21 cellular contexts compared by ENCODE assay signal in the genomic region with DNA sequence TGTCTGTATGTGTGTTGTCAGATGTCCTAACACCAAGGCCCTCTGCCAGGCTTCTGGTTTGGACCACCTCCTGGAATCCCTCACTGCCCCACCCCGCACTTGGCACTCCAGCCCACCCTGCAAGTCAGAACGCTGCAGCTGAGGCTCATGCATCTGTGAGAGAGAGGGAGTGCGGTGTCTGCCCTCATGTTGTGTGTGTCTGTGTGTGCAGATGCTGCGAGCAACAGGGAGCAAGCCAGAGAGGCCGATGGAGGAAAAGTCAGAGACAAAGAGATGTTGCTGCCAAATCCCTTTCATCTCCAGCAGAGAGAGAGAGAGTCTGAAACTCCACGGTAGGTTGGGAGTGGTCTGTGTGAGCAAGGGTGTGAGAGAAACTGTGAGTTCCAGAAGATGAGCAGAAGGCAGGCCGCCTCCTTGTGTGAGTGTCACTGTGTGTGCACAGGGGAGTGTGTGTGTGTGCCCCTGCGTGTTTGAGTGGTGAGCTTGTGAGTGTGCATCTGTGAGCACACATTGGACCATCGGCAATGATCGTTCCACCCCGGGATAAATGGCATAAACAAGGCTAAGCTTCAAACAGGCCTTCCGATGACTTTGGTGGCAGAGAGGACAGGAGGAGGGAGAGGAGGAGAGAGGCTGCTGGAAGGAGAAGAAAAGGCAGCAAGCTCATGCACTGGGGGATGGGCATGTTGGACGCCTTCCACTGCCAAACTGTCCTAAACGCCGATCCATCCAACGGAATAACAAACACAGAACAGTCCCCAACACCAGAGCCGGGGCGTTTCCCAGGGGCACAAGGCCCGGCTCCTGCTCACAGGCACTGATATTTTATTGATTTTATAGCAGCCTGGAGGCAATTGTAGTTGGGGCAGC.
DNase-seq lines count a peak whose midpoint lies in the region; ATAC-seq and TF ChIP-seq lines count a peak whose summit lies in the region.
"Had no signal": no experiment of that assay in that cellular context is flagged by ENCODE, and none has a peak within 500 bp of the region (broad histone marks: within the 10 kb centered on the region; RNA-seq: fewer than 3 reads in every experiment).

No MANE protein-coding gene starts in this region.

- H3K9me3 Mint-ChIP-seq in brain: peaks cover 0 to 3% (median 0%) of the 10 kb centered on the region in 5 experiments
- no peaks in the 10 kb centered on the region for H3K9me3 Mint-ChIP-seq in activated CD8-positive, alpha-beta memory T cell treated with anti-CD3 and anti-CD28 coated beads, Interleukin-2, amount 10 ng/mL, durations not matched to agents 7 days and 5 days (ENCODE audit: low read depth)
- H3K9me3 Mint-ChIP-seq: GM23338 had no signal

- intact Hi-C loops in posterior cingulate gyrus (cut with DNase I): loop anchor here (10.0 kb wide), 1 partner anchor 301 kb away; no protein-coding TSS in a partner anchor
- intact Hi-C loops in A673 (cut with micrococcal nuclease; ENCODE audit: unreplicated experiment): no loop called here

- H3K27me3 ChIP-seq in iPS-15b (ENCODE audit: control insufficient read depth, insufficient read depth, low read length) (peaks cover 2% of the 10 kb centered on the region), A673 (replicated peaks; ENCODE audit: insufficient read depth, low read depth, low read length, poor library complexity) (no peaks in the 10 kb centered on the region)
- H3K27me3 ChIP-seq: BLaER1, Peyer's patch had no signal

- H3K36me3 Mint-ChIP-seq in brain: no peaks in the 10 kb centered on the region
- H3K36me3 Mint-ChIP-seq in activated CD8-positive, alpha-beta memory T cell treated with anti-CD3 and anti-CD28 coated beads, Interleukin-2, amount 10 ng/mL, durations not matched to agents 7 days and 5 days: no peaks in the 10 kb centered on the region

- H3K36me3 ChIP-seq in iPS-15b (ENCODE audit: control insufficient read depth, insufficient read depth, low read length) (no peaks in the 10 kb centered on the region), A673 (ENCODE audit: insufficient read depth, low read length, poor library complexity, severe bottlenecking) (no peaks in the 10 kb centered on the region)
- H3K36me3 ChIP-seq: BLaER1, Peyer's patch had no signal

- ATAC-seq in HG03457 (IDR thresholded peaks at IDR 0.05; ENCODE audit: unreplicated experiment) (no peak), GM21447 (IDR thresholded peaks at IDR 0.05; ENCODE audit: unreplicated experiment) (no peak)
- ATAC-seq in activated CD8-positive, alpha-beta memory T cell treated with anti-CD3 and anti-CD28 coated beads, Interleukin-2, amount 10 ng/mL, durations not matched to agents 7 days and 5 days: no peak
- ATAC-seq: A549, GM23338, SK-N-SH treated with all-trans-retinoic acid at 6 μM for 48 hours had no signal

- no TSS peak for BruUV-seq in A673 (replicated peaks; lab: Mats Ljungman, UMichigan)

- H3K27me3 Mint-ChIP-seq in brain: peaks cover 17% of the 10 kb centered on the region
- H3K27me3 Mint-ChIP-seq in activated CD8-positive, alpha-beta memory T cell treated with anti-CD3 and anti-CD28 coated beads, Interleukin-2, amount 10 ng/mL, durations not matched to agents 7 days and 5 days: no peaks in the 10 kb centered on the region

- CTCF ChIA-PET in activated CD8-positive, alpha-beta memory T cell treated with anti-CD3 and anti-CD28 coated beads, Interleukin-2, amount 10 ng/mL, durations not matched to agents 7 days and 5 days (lab: Charles Lee): no interaction called here
- CTCF ChIA-PET in A673 (lab: Charles Lee): no interaction called here

- peak overlapping the region; percentile 2 for H3K9ac ChIP-seq in iPS-15b (ENCODE audit: low read depth, low read length)
- H3K9ac ChIP-seq: BLaER1 had no signal

- peak overlapping the region in 4 of 5 experiments; percentile 17 to 84 (median 71) for H3K27ac Mint-ChIP-seq in brain
- no peak overlapping the region for H3K27ac Mint-ChIP-seq in activated CD8-positive, alpha-beta memory T cell treated with anti-CD3 and anti-CD28 coated beads, Interleukin-2, amount 10 ng/mL, durations not matched to agents 7 days and 5 days
- H3K27ac Mint-ChIP-seq: CD4-positive, alpha-beta T cell; GM23338 had no signal

- TF ChIP-seq CTCF in brain (conservative IDR thresholded peaks at IDR 0.05) (no peak), A673 (conservative IDR thresholded peaks at IDR 0.05; ENCODE audit: low read depth, low read length) (no peak)

- DNase-seq in NCI-H1694 (lab: John Stamatoyannopoulos, UW) (peak; percentile 68), posterior cingulate gyrus (peak in 6 of 10 donors; percentile 34 to 89 (median 47)), A673 (ENCODE audit: low spot score) (no peak)
- no peak for DNase-seq in activated CD8-positive, alpha-beta memory T cell treated with anti-CD3 and anti-CD28 coated beads, Interleukin-2, amount 10 ng/mL, durations not matched to agents 7 days and 5 days
- DNase-seq: CD4-positive, alpha-beta T cell; COR-L47; HCEC 1CT; Karpas-422; MV-4-11; NCI-H187; NCI-H345; NCI-H526; Peyer's patch had no signal

- H3K4me1 Mint-ChIP-seq in brain: peaks cover 23% of the 10 kb centered on the region
- no peaks in the 10 kb centered on the region for H3K4me1 Mint-ChIP-seq in activated CD8-positive, alpha-beta memory T cell treated with anti-CD3 and anti-CD28 coated beads, Interleukin-2, amount 10 ng/mL, durations not matched to agents 7 days and 5 days

- peak overlapping the region in 2 of 5 experiments; percentile 1 to 51 for H3K4me3 Mint-ChIP-seq in brain
- no peak overlapping the region for H3K4me3 Mint-ChIP-seq in activated CD8-positive, alpha-beta memory T cell treated with anti-CD3 and anti-CD28 coated beads, Interleukin-2, amount 10 ng/mL, durations not matched to agents 7 days and 5 days
- H3K4me3 Mint-ChIP-seq: CD4-positive, alpha-beta T cell; GM23338 had no signal

- H3K4me3 ChIP-seq in iPS-15b (ENCODE audit: low read depth, low read length) (no peak overlapping the region), A673 (ENCODE audit: low read depth, low read length, poor library complexity, severe bottlenecking) (no peak overlapping the region)
- H3K4me3 ChIP-seq: A549, BLaER1, GM23338, Peyer's patch had no signal

- H3K4me1 ChIP-seq in iPS-15b (ENCODE audit: control insufficient read depth, insufficient read depth, low read length) (no peaks in the 10 kb centered on the region), A673 (ENCODE audit: insufficient read depth, low read length, poor library complexity, severe bottlenecking) (no peaks in the 10 kb centered on the region)
- H3K4me1 ChIP-seq: A549, BLaER1, Peyer's patch had no signal

- H3K9me3 ChIP-seq in iPS-15b (ENCODE audit: control insufficient read depth, insufficient read depth, low read length) (no peaks in the 10 kb centered on the region), A673 (ENCODE audit: low read depth, low read length, poor library complexity, severe bottlenecking) (no peaks in the 10 kb centered on the region)
- H3K9me3 ChIP-seq: A549, BLaER1, Peyer's patch had no signal

- POLR2A ChIA-PET in A673 (lab: Charles Lee; ENCODE audit: low non-redundant PET): no interaction called here

- no peak overlapping the region for H3K27ac ChIP-seq in A673 (ENCODE audit: low read depth, low read length, poor library complexity, severe bottlenecking)
- H3K27ac ChIP-seq: A549, BLaER1, Peyer's patch had no signal

Comparison
In these comparisons a context has a peak if more than half of its experiments do, and no peak if none do; other contexts are left out.
1. DNase-seq: peak in NCI-H1694 (single experiment) and posterior cingulate gyrus (6 of 10); none in activated CD8-positive, alpha-beta memory T cell treated with anti-CD3 and anti-CD28 coated beads, Interleukin-2, amount 10 ng/mL, durations not matched to agents 7 days and 5 days (single experiment) and A673 (single experiment).